In the genomic region with DNA sequence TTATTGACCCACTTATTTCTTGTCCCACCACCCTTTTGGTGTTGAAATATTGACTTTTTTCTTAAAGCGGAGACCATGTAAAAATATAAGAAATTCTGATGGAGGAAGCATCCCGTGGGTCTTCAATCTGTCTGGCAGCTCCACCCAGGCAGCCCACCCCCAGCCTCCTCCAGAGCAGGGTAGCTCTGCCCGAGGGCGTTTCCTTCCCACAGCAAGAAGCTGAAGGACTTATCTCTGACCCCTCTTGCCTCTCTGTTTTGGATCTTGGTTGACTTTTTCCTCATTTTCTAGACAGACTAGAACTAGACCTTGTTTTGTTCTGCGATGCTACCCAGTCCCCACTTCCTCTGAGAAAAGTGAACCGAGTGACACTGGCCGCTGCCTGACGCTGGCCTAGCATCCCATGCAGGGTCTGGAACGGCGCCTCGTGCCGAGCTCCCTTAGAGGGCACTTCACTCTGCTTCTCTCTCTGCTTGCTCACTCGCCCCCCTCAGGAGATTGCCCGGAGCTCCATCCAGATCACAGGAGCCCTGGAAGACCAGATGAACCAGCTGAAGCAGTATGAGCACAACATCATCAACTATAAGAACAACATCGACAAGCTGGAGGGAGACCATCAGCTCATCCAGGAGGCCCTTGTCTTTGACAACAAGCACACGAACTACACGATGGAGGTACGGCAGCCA, we compare ENCODE assay signal across 22 cellular contexts. TPM values are rescaled to one million over a fixed set of nuclear protein-coding genes. Genes with fewer than 3 reads are reported as not detected.
DNase-seq lines count a peak whose midpoint lies in the region; ATAC-seq and TF ChIP-seq lines count a peak whose summit lies in the region.
"Had no signal": no experiment of that assay in that cellular context is flagged by ENCODE, and none has a peak within 500 bp of the region (broad histone marks: within the 10 kb centered on the region; RNA-seq: fewer than 3 reads in every experiment).

No MANE protein-coding gene starts in this region.

- no peaks in the 10 kb centered on the region for H3K4me1 ChIP-seq in neuronal stem cell (ENCODE audit: control insufficient read depth in 2 of 2, insufficient read depth in 1 of 2, low read depth in 1 of 2, low read length in 2 of 2)
- H3K4me1 ChIP-seq in colonic mucosa, result no peaks in the 10 kb centered on the region
- H3K4me1 ChIP-seq in hepatocyte (ENCODE audit: insufficient read depth), result no peaks in the 10 kb centered on the region
- H3K4me1 ChIP-seq: Caco-2, SJSA1 had no signal

- H3K27me3 ChIP-seq in neuronal stem cell (ENCODE audit: control insufficient read depth in 3 of 3, insufficient read depth in 3 of 3, low read depth in 1 of 3, low read length in 3 of 3) (no peaks in the 10 kb centered on the region), colonic mucosa (no peaks in the 10 kb centered on the region), hepatocyte (no peaks in the 10 kb centered on the region)

- peak overlapping the region; percentile 48 for H3K18ac ChIP-seq in neuronal stem cell (ENCODE audit: low read length)

- intact Hi-C loops in left ventricle myocardium superior (cut with micrococcal nuclease) (no loop called here), colonic mucosa (cut with DNase I) (no loop called here)

- no peak overlapping the region for H3K14ac ChIP-seq in neuronal stem cell (ENCODE audit: low read length)

- H3K9me3 ChIP-seq in neuronal stem cell (replicated peaks in 1 of 2; ENCODE audit: control insufficient read depth in 2 of 2, insufficient read depth in 1 of 2, low read depth in 1 of 2, low read length in 2 of 2) (no peaks in the 10 kb centered on the region), colonic mucosa (no peaks in the 10 kb centered on the region), hepatocyte (ENCODE audit: low read depth) (no peaks in the 10 kb centered on the region)
- H3K9me3 ChIP-seq: Caco-2, SJSA1 had no signal

- H4K8ac ChIP-seq in neuronal stem cell (ENCODE audit: low read depth, low read length), result no peak overlapping the region

- H4K20me1 ChIP-seq in hepatocyte (ENCODE audit: insufficient read depth, poor library complexity, severe bottlenecking), result no peaks in the 10 kb centered on the region

- no peak overlapping the region for H3K27ac Mint-ChIP-seq in stimulated activated naive CD8-positive, alpha-beta T cell treated with anti-CD3 and anti-CD28 coated beads, Interleukin-15, amount 100 ng/mL, for 72 hours
- H3K27ac Mint-ChIP-seq: CD8-positive, alpha-beta T cell had no signal

- no peak overlapping the region for H2BK12ac ChIP-seq in neuronal stem cell (ENCODE audit: low read length)

- H2BK5ac ChIP-seq in neuronal stem cell (ENCODE audit: low read length), result no peak overlapping the region

- no peaks in the 10 kb centered on the region for H3K9me2 ChIP-seq in hepatocyte (replicated peaks; ENCODE audit: insufficient read depth)

- H3K36me3 ChIP-seq in neuronal stem cell (replicated peaks in 1 of 2; ENCODE audit: control insufficient read depth in 2 of 2, insufficient read depth in 2 of 2, low read length in 2 of 2), result no peaks in the 10 kb centered on the region
- no peaks in the 10 kb centered on the region for H3K36me3 ChIP-seq in colonic mucosa
- no peaks in the 10 kb centered on the region for H3K36me3 ChIP-seq in hepatocyte (replicated peaks; ENCODE audit: insufficient read depth, low read depth)
- H3K36me3 ChIP-seq: SJSA1 had no signal

- no peak overlapping the region for H3K23ac ChIP-seq in neuronal stem cell (ENCODE audit: low read depth, low read length, poor library complexity)

- ATAC-seq in stimulated activated naive CD8-positive, alpha-beta T cell treated with anti-CD3 and anti-CD28 coated beads, Interleukin-15, Interleukin-2, amounts not matched to agents 100 U/mL and 50 U/mL, for 24 hours, result peak; percentile 23
- ATAC-seq in stimulated activated naive CD8-positive, alpha-beta T cell treated with anti-CD3 and anti-CD28 coated beads, Interleukin-15, amount 100 ng/mL, for 72 hours, result no peak
- ATAC-seq in left ventricle myocardium superior, result peak; percentile 6
- ATAC-seq: CD8-positive, alpha-beta T cell; PC-3 had no signal

- H2AFZ ChIP-seq in neuronal stem cell (ENCODE audit: low read length) (peak overlapping the region; percentile 35), hepatocyte (no peak overlapping the region)

- peaks cover 6% of the 10 kb centered on the region for H3K4me1 Mint-ChIP-seq in stimulated activated naive CD8-positive, alpha-beta T cell treated with anti-CD3 and anti-CD28 coated beads, Interleukin-15, amount 100 ng/mL, for 72 hours

- H3K4ac ChIP-seq in neuronal stem cell (ENCODE audit: low read length), result no peak overlapping the region

- no peaks in the 10 kb centered on the region for H3K9me3 Mint-ChIP-seq in stimulated activated naive CD8-positive, alpha-beta T cell treated with anti-CD3 and anti-CD28 coated beads, Interleukin-15, amount 100 ng/mL, for 72 hours
- H3K9me3 Mint-ChIP-seq: CD8-positive, alpha-beta T cell; IgD-negative memory B cell had no signal

- H2BK15ac ChIP-seq in neuronal stem cell (ENCODE audit: low read length), result no peak overlapping the region

- H3K79me1 ChIP-seq in neuronal stem cell (ENCODE audit: low read depth, low read length), result no peaks in the 10 kb centered on the region

- no peak overlapping the region for H3K4me3 Mint-ChIP-seq in stimulated activated naive CD8-positive, alpha-beta T cell treated with anti-CD3 and anti-CD28 coated beads, Interleukin-15, amount 100 ng/mL, for 72 hours
- H3K4me3 Mint-ChIP-seq: CD8-positive, alpha-beta T cell; IgD-negative memory B cell had no signal

- H3K4me2 ChIP-seq in neuronal stem cell (ENCODE audit: insufficient read depth, low read length, poor library complexity, severe bottlenecking), result no peak overlapping the region
- H3K4me2 ChIP-seq in hepatocyte, result no peak overlapping the region

- H3K79me2 ChIP-seq in hepatocyte, result no peaks in the 10 kb centered on the region

- H3K4me3 ChIP-seq in neuronal stem cell (ENCODE audit: low read length in 2 of 2) (no peak overlapping the region), colonic mucosa (no peak overlapping the region), hepatocyte (no peak overlapping the region)
- H3K4me3 ChIP-seq: SJSA1 had no signal

- H3K27ac ChIP-seq in neuronal stem cell (replicated peaks; ENCODE audit: low read length), result no peak overlapping the region
- no peak overlapping the region for H3K27ac ChIP-seq in colonic mucosa
- no peak overlapping the region for H3K27ac ChIP-seq in hepatocyte
- H3K27ac ChIP-seq: SJSA1 had no signal

- no peak overlapping the region for H2AK5ac ChIP-seq in neuronal stem cell (ENCODE audit: low read depth, low read length)

- TF ChIP-seq CTCF in colonic mucosa (IDR thresholded peaks at IDR 0.05), result no peak
- no peak for TF ChIP-seq CTCF in hepatocyte (IDR thresholded peaks at IDR 0.05; ENCODE audit: poor library complexity)

- DNase-seq in stimulated activated naive CD8-positive, alpha-beta T cell treated with anti-CD3 and anti-CD28 coated beads, Interleukin-15, Interleukin-2, amounts not matched to agents 100 U/mL and 50 U/mL, for 24 hours, result no peak
- DNase-seq in stimulated activated naive CD8-positive, alpha-beta T cell treated with anti-CD3 and anti-CD28 coated beads, Interleukin-15, amount 100 ng/mL, for 72 hours, result no peak
- no peak for DNase-seq in left ventricle myocardium superior
- DNase-seq in neuronal stem cell (ENCODE audit: low spot score), result no peak
- no peak for DNase-seq in medulla oblongata (ENCODE audit: extremely low spot score)
- no peak for DNase-seq in colonic mucosa
- no peak for DNase-seq in hepatocyte (ENCODE audit: low spot score)
- DNase-seq: C1 segment of cervical spinal cord; Caco-2; CD8-positive, alpha-beta T cell; DMS79; NCI-H1048; NCI-H1417; NCI-H1694; NCI-H2029 treated with DMSO at 0.1 percent for 48 hours; NCI-H446 treated with DMSO at 0.1 percent for 48 hours; NCI-H526; NCI-H82; NK-92 treated with Interleukin-12 subunit alpha and Interleukin-12 subunit beta, amount 100 ng/mL, for 24 hours; PC-3 had no signal

- WGBS in neuronal stem cell (ENCODE audit: extremely low coverage in 2 of 2, insufficient read length in 2 of 2, insufficient replicate concordance in 1 of 2), 2 donors, result no CpG with 5 or more reads among the region's 18 CpGs
- 74% methylated on average over 18 of the region's 18 CpGs for WGBS in hepatocyte (ENCODE audit: low lambda C conversion rate, missing lambda C conversion rate)

- peaks cover 6% of the 10 kb centered on the region for H3K27me3 Mint-ChIP-seq in stimulated activated naive CD8-positive, alpha-beta T cell treated with anti-CD3 and anti-CD28 coated beads, Interleukin-15, amount 100 ng/mL, for 72 hours

- H2BK120ac ChIP-seq in neuronal stem cell (ENCODE audit: low read depth, low read length), result no peak overlapping the region

- H4K91ac ChIP-seq in neuronal stem cell (ENCODE audit: low read depth, low read length, poor library complexity), result no peak overlapping the region

- H3K9ac ChIP-seq in neuronal stem cell (ENCODE audit: low read depth, low read length, poor library complexity), result no peak overlapping the region
- H3K9ac ChIP-seq in colonic mucosa (ENCODE audit: low read depth in 2 of 2, low read length in 2 of 2), result no peak overlapping the region

RNA-seq across cellular contexts. Expression of a gene that starts 40.4 kb away (rescaled TPM):
- total RNA-seq in left ventricle myocardium superior (52.7 TPM), colonic mucosa (10 to 100 TPM; 20.5 to 24.4 TPM), hepatocyte (23.8 TPM in 2 replicates)
- polyA plus RNA-seq in neuronal stem cell (2013, experiment 1 of 2), result 6.7 TPM
- 7.0 TPM for polyA plus RNA-seq in neuronal stem cell (2013, experiment 2 of 2)
- 9.6 and 11.7 TPM in 2 replicates for polyA plus RNA-seq in hepatocyte
